Comparison of ENCODE assay signal across 7 cellular contexts in the genomic region with DNA sequence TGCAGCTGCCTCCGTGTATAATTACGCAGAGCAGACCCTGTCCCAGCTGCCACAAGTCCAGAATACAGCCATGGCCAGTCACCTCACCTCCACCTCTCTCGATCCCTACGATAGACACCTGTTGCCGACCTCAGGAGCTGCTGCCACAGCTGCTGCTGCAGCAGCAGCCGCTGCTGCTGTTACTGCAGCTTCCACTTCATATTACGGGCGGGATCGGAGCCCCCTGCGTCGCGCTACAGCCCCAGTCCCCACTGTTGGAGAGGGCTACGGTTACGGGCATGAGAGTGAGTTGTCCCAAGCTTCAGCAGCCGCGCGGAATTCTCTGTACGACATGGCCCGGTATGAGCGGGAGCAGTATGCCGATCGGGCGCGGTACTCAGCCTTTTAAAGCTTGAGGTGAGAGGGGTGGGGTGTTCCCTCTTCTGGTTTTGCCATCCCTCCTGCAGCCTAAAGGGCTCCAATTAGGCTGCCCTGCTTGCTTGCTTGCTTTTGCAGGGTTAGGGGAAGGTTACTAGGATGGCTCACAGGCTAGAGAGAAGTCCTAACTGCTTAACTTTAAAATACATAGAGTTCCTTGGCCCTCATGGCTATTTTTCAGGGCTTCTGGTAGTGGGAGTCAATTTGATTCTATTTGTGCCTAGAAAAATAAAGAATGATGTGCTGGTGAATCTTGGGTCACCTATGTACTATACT. TPM values are rescaled to one million over a fixed set of nuclear protein-coding genes. Genes with fewer than 3 reads are reported as not detected.
DNase-seq lines count a peak whose midpoint lies in the region; ATAC-seq and TF ChIP-seq lines count a peak whose summit lies in the region.
"Had no signal": no experiment of that assay in that cellular context is flagged by ENCODE, and none has a peak within 500 bp of the region (broad histone marks: within the 10 kb centered on the region; RNA-seq: fewer than 3 reads in every experiment).

No MANE protein-coding gene starts in this region.

- H3K4me3 ChIP-seq in epithelial cell of proximal tubule (ENCODE audit: low read depth, low read length) = peak overlapping the region; percentile 35

- no peak for TF ChIP-seq CTCF in epithelial cell of proximal tubule (conservative IDR thresholded peaks at IDR 0.05; ENCODE audit: low read depth, low read length)

- DNase-seq in activated T-cell treated with anti-CD3 and anti-CD28 coated beads, Interleukin-2, amount 50 U/mL, for 72 hours = no peak
- no peak for DNase-seq in activated T-cell treated with anti-CD3 and anti-CD28 coated beads, Interleukin-2, amount 50 U/mL, for 1 hour
- no peak for DNase-seq in epithelial cell of proximal tubule (ENCODE audit: low read depth)
- DNase-seq in stimulated activated naive CD8-positive, alpha-beta T cell treated with anti-CD3 and anti-CD28 coated beads, Interleukin-15, amount 100 ng/mL, for 72 hours = no peak
- DNase-seq in NAMALWA (ENCODE audit: low spot score) = no peak
- DNase-seq: transverse colon had no signal

- peaks cover 43 to 77% of the 10 kb centered on the region in 2 donors for H3K36me3 Mint-ChIP-seq in activated T-cell treated with anti-CD3 and anti-CD28 coated beads, Interleukin-2, amount 50 U/mL, for 72 hours (ENCODE audit: insufficient read depth in 2 of 2)

- H3K4me3 Mint-ChIP-seq in activated T-cell treated with anti-CD3 and anti-CD28 coated beads, Interleukin-2, amount 50 U/mL, for 72 hours = peak overlapping the region; percentile 41 to 89
- H3K4me3 Mint-ChIP-seq in stimulated activated naive CD8-positive, alpha-beta T cell treated with anti-CD3 and anti-CD28 coated beads, Interleukin-15, amount 100 ng/mL, for 72 hours = peak overlapping the region; percentile 46 to 88

- ATAC-seq in activated T-cell treated with anti-CD3 and anti-CD28 coated beads, Interleukin-2, amount 50 U/mL, for 72 hours (replicated peaks in 1 of 2) = no peak
- no peak for ATAC-seq in stimulated activated naive CD8-positive, alpha-beta T cell treated with anti-CD3 and anti-CD28 coated beads, Interleukin-15, amount 100 ng/mL, for 72 hours
- no peak for ATAC-seq in GM21529 (IDR thresholded peaks at IDR 0.05; ENCODE audit: unreplicated experiment)

- H3K27me3 Mint-ChIP-seq in activated T-cell treated with anti-CD3 and anti-CD28 coated beads, Interleukin-2, amount 50 U/mL, for 72 hours (ENCODE audit: low read depth) = no peaks in the 10 kb centered on the region
- H3K27me3 Mint-ChIP-seq in stimulated activated naive CD8-positive, alpha-beta T cell treated with anti-CD3 and anti-CD28 coated beads, Interleukin-15, amount 100 ng/mL, for 72 hours = no peaks in the 10 kb centered on the region

- peaks cover 90% of the 10 kb centered on the region for H3K4me1 Mint-ChIP-seq in activated T-cell treated with anti-CD3 and anti-CD28 coated beads, Interleukin-2, amount 50 U/mL, for 72 hours (ENCODE audit: low read depth)
- peaks cover 90% of the 10 kb centered on the region for H3K4me1 Mint-ChIP-seq in stimulated activated naive CD8-positive, alpha-beta T cell treated with anti-CD3 and anti-CD28 coated beads, Interleukin-15, amount 100 ng/mL, for 72 hours

- no peaks in the 10 kb centered on the region for H3K9me3 Mint-ChIP-seq in activated T-cell treated with anti-CD3 and anti-CD28 coated beads, Interleukin-2, amount 50 U/mL, for 72 hours
- no peaks in the 10 kb centered on the region for H3K9me3 Mint-ChIP-seq in stimulated activated naive CD8-positive, alpha-beta T cell treated with anti-CD3 and anti-CD28 coated beads, Interleukin-15, amount 100 ng/mL, for 72 hours

- peak overlapping the region; percentile 14 for H3K27ac Mint-ChIP-seq in activated T-cell treated with anti-CD3 and anti-CD28 coated beads, Interleukin-2, amount 50 U/mL, for 72 hours
- H3K27ac Mint-ChIP-seq in stimulated activated naive CD8-positive, alpha-beta T cell treated with anti-CD3 and anti-CD28 coated beads, Interleukin-15, amount 100 ng/mL, for 72 hours = peak overlapping the region in 1 of 2 donors; percentile 93

RNA-seq across cellular contexts. Expression of a gene that starts 5.4 kb away (rescaled TPM):
- total RNA-seq in activated T-cell treated with anti-CD3 and anti-CD28 coated beads, Interleukin-2, amount 50 U/mL, for 72 hours = 100 to 1,000 TPM; 116 to 135 TPM
- total RNA-seq in epithelial cell of proximal tubule = 105 and 133 TPM in 2 replicates

RNA-seq across cellular contexts. Expression of a gene that starts 27.5 kb away (rescaled TPM):
- 10 to 100 TPM; 85.6 to 97.3 TPM for total RNA-seq in activated T-cell treated with anti-CD3 and anti-CD28 coated beads, Interleukin-2, amount 50 U/mL, for 72 hours
- total RNA-seq in epithelial cell of proximal tubule = 40.4 and 73.7 TPM in 2 replicates

RNA-seq across cellular contexts. Expression of a gene that starts 33.8 kb away (rescaled TPM):
- 10 to 100 TPM; 12.5 to 18.4 TPM for total RNA-seq in activated T-cell treated with anti-CD3 and anti-CD28 coated beads, Interleukin-2, amount 50 U/mL, for 72 hours
- 4.0 and 17.3 TPM in 2 replicates for total RNA-seq in epithelial cell of proximal tubule

RNA-seq across cellular contexts. Expression of a gene that starts 50.9 kb away (rescaled TPM):
- 10 to 100 TPM; 35.1 to 38.5 TPM for total RNA-seq in activated T-cell treated with anti-CD3 and anti-CD28 coated beads, Interleukin-2, amount 50 U/mL, for 72 hours
- total RNA-seq in epithelial cell of proximal tubule = 19.4 and 22.1 TPM in 2 replicates

RNA-seq across cellular contexts. Expression of a gene that starts 51.0 kb away (rescaled TPM):
- under 1 TPM; 0.10 to 0.21 TPM for total RNA-seq in activated T-cell treated with anti-CD3 and anti-CD28 coated beads, Interleukin-2, amount 50 U/mL, for 72 hours
- 0.14 and 0.52 TPM in 2 replicates for total RNA-seq in epithelial cell of proximal tubule
